ENCODE assay signal across 1 cellular context in the genomic region with DNA sequence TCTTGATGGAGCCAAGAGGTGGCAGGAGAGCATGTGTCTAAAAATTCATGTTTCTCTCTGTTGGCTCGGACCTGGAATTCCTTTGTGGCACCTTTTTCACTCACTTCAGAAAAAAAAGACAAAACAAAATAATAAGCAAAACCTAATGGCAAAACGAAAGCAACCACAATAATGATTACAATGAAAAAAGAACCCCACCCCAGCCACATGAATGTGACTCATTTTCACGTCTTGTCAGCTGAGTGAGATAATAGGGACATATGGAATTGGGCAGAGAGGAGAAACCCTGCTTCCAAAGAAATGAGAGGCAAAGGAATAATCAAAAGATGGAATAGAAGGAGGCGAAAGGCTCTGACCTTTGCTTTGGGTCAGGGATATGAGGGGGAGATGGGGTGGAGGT.
TF ChIP-seq lines count a peak whose summit lies in the region.

No MANE protein-coding gene starts in this region.

TF ChIP-seq in H1, 55 proteins besides CTCF, POLR2A, EP300 and RAD21:
- TF ChIP-seq SIRT6 (IDR thresholded peaks at IDR 0.05; ENCODE audit: low read length) (no peak), SUZ12 (IDR thresholded peaks at IDR 0.05; ENCODE audit: low read length) (no peak), CHD2 (IDR thresholded peaks at IDR 0.05; ENCODE audit: low read length) (no peak), KDM4A (IDR thresholded peaks at IDR 0.05; ENCODE audit: low read depth, low read length, severe bottlenecking) (no peak), HDAC2 (IDR thresholded peaks at IDR 0.05; ENCODE audit: borderline replicate concordance in 1 of 2, low read depth in 2 of 2, low read length in 2 of 2) (no peak), JUN (IDR thresholded peaks at IDR 0.05; ENCODE audit: low read depth, low read length) (no peak), BCL11A (IDR thresholded peaks at IDR 0.05; ENCODE audit: low read depth in 2 of 2, low read length in 2 of 2) (no peak), TBP (IDR thresholded peaks at IDR 0.05; ENCODE audit: low read depth, low read length) (no peak), POU5F1 (IDR thresholded peaks at IDR 0.05; ENCODE audit: low read depth, low read length) (no peak), NANOG (IDR thresholded peaks at IDR 0.05; ENCODE audit: insufficient read depth, low read depth, low read length, poor library complexity, severe bottlenecking) (no peak), EZH2 (IDR thresholded peaks at IDR 0.05; ENCODE audit: low read depth, low read length, severe bottlenecking) (no peak), FOSL1 (IDR thresholded peaks at IDR 0.05; ENCODE audit: insufficient read depth, low read depth, low read length) (no peak), CREB1 (IDR thresholded peaks at IDR 0.05) (no peak)
